1 cellular context compared by ENCODE assay signal in genomic region chr2:120272763-120273481, GRCh38.
TF ChIP-seq lines count a peak whose summit lies in the region.

No MANE protein-coding gene starts in this region.

TF ChIP-seq in HepG2, 621 proteins besides CTCF, POLR2A, EP300 and RAD21 (continues in another document):
- TF ChIP-seq HMG20B (CRISPR knock-in tag; conservative IDR thresholded peaks at IDR 0.05) (peak; percentile 70; the same call in 1 of the 2 replicates), ZFX (CRISPR knock-in tag; IDR thresholded peaks at IDR 0.05; ENCODE audit: low read depth) (peak; percentile 55; the same call in 1 of the 2 replicates), KLF15 (CRISPR knock-in tag; IDR thresholded peaks at IDR 0.05; ENCODE audit: borderline replicate concordance) (no peak), ZNF441 (CRISPR knock-in tag; IDR thresholded peaks at IDR 0.05; ENCODE audit: borderline replicate concordance) (no peak), ZNF678 (CRISPR knock-in tag; IDR thresholded peaks at IDR 0.05) (no peak), JARID2 (CRISPR knock-in tag; IDR thresholded peaks at IDR 0.05; ENCODE audit: insufficient replicate concordance) (no peak), ZNF329 (CRISPR knock-in tag; IDR thresholded peaks at IDR 0.05; ENCODE audit: low read depth) (no peak), ZNF292 (CRISPR knock-in tag; IDR thresholded peaks at IDR 0.05; ENCODE audit: borderline replicate concordance, low read depth) (no peak), ZNF274 (CRISPR knock-in tag; IDR thresholded peaks at IDR 0.05) (peak; percentile 28; the same call in 1 of the 2 replicates), CREB1 (IDR thresholded peaks at IDR 0.05) (no peak), CREB1 (CRISPR knock-in tag; IDR thresholded peaks at IDR 0.05) (peak; percentile 73), ZC3H13 (CRISPR knock-in tag; IDR thresholded peaks at IDR 0.05) (no peak), ZMYM2 (CRISPR knock-in tag; IDR thresholded peaks at IDR 0.05) (peak; percentile 97), NFIC (IDR thresholded peaks at IDR 0.05; ENCODE audit: low read length) (peak; percentile 86; the same call in 1 of the 2 replicates), ADNP (CRISPR knock-in tag; IDR thresholded peaks at IDR 0.05) (no peak), ZNF383 (CRISPR knock-in tag; IDR thresholded peaks at IDR 0.05; ENCODE audit: borderline replicate concordance) (no peak), MLX (CRISPR knock-in tag; IDR thresholded peaks at IDR 0.05) (peak; percentile 66; the same call in 1 of the 2 replicates), THAP11 (CRISPR knock-in tag; IDR thresholded peaks at IDR 0.05) (peak; percentile 46), PAXIP1 (CRISPR knock-in tag; conservative IDR thresholded peaks at IDR 0.05) (peak; percentile 95), GABPB1 (CRISPR knock-in tag; IDR thresholded peaks at IDR 0.05) (no peak), POLR2AphosphoS5 (IDR thresholded peaks at IDR 0.05; ENCODE audit: low read depth, low read length) (no peak), CC2D1A (CRISPR knock-in tag; IDR thresholded peaks at IDR 0.05) (no peak), ZNF407 (CRISPR knock-in tag; IDR thresholded peaks at IDR 0.05; ENCODE audit: not compliant biosample characterization) (no peak), NAIF1 (CRISPR knock-in tag; IDR thresholded peaks at IDR 0.05; ENCODE audit: borderline replicate concordance) (no peak), NFYB (CRISPR knock-in tag; IDR thresholded peaks at IDR 0.05) (no peak; the same call in 1 of the 2 replicates), KDM6A (CRISPR knock-in tag; IDR thresholded peaks at IDR 0.05; ENCODE audit: low read depth) (peak; percentile 63), HNF1B (CRISPR knock-in tag; IDR thresholded peaks at IDR 0.05) (0 out of 2 replicates have a peak, but pooled peaks have one; percentile 35), STAT5B (CRISPR knock-in tag; IDR thresholded peaks at IDR 0.05) (peak; percentile 63; the same call in 1 of the 2 replicates), ZFP41 (CRISPR knock-in tag; IDR thresholded peaks at IDR 0.05; ENCODE audit: borderline replicate concordance) (no peak), RNF2 (conservative IDR thresholded peaks at IDR 0.05; ENCODE audit: low read depth) (no peak), ZNF770 (CRISPR knock-in tag; IDR thresholded peaks at IDR 0.05) (no peak), CENPT (CRISPR knock-in tag; IDR thresholded peaks at IDR 0.05; ENCODE audit: low read depth) (no peak), ZNF296 (CRISPR knock-in tag; conservative IDR thresholded peaks at IDR 0.05) (no peak), IKZF4 (CRISPR knock-in tag; IDR thresholded peaks at IDR 0.05; ENCODE audit: borderline replicate concordance, low read depth, not compliant biosample characterization) (no peak), CBX2 (IDR thresholded peaks at IDR 0.05; ENCODE audit: low read depth, low read length) (no peak), CBX2 (CRISPR knock-in tag; IDR thresholded peaks at IDR 0.05; ENCODE audit: low read depth) (no peak), ZNF331 (CRISPR knock-in tag; IDR thresholded peaks at IDR 0.05) (peak; percentile 82), ZNF276 (CRISPR knock-in tag; IDR thresholded peaks at IDR 0.05; ENCODE audit: low read depth) (0 out of 2 replicates have a peak, but pooled peaks have one; percentile 18), DMTF1 (CRISPR knock-in tag; IDR thresholded peaks at IDR 0.05) (no peak), ZNF75D (CRISPR knock-in tag; IDR thresholded peaks at IDR 0.05; ENCODE audit: borderline replicate concordance) (no peak)
